Comparison of ENCODE assay signal across 9 cellular contexts in genomic region chr3:192819001-192819569, GRCh38.
DNase-seq lines count a peak whose midpoint lies in the region; ATAC-seq and TF ChIP-seq lines count a peak whose summit lies in the region.
"Had no signal": no experiment of that assay in that cellular context is flagged by ENCODE, and none has a peak within 500 bp of the region (broad histone marks: within the 10 kb centered on the region; RNA-seq: fewer than 3 reads in every experiment).

No MANE protein-coding gene starts in this region.

- H3K4me3 ChIP-seq in coronary artery: no peak overlapping the region
- H3K4me3 ChIP-seq: K562 had no signal

- no peak for TF ChIP-seq CTCF in coronary artery (IDR thresholded peaks at IDR 0.05)

- H3K4me1 Mint-ChIP-seq in immature natural killer cell: no peaks in the 10 kb centered on the region

- DNase-seq in activated T-cell treated with anti-CD3 and anti-CD28 coated beads, Interleukin-2, amount 50 U/mL, for 48 hours: peak; percentile 52 to 59
- DNase-seq in left kidney (ENCODE audit: low read depth, low spot score) (peak; percentile 48), coronary artery (ENCODE audit: low spot score) (no peak), immature natural killer cell (no peak), mesenteric fat pad (ENCODE audit: low spot score) (no peak)

- H3K9me3 Mint-ChIP-seq in immature natural killer cell: no peaks in the 10 kb centered on the region

- H3K4me3 Mint-ChIP-seq in immature natural killer cell: no peak overlapping the region

- no peak overlapping the region for H3K27ac ChIP-seq in coronary artery

- H3K27me3 Mint-ChIP-seq in immature natural killer cell (ENCODE audit: low read depth in 3 of 3): peaks cover 0 to 4% (median 2%) of the 10 kb centered on the region in 3 donors

- ATAC-seq in GM18858 (IDR thresholded peaks at IDR 0.05; ENCODE audit: unreplicated experiment) (peak; percentile 33), HG03280 (IDR thresholded peaks at IDR 0.05; ENCODE audit: unreplicated experiment) (peak; percentile 43), GM21381 (IDR thresholded peaks at IDR 0.05; ENCODE audit: unreplicated experiment) (no peak)
- ATAC-seq: K562 had no signal

- no peaks in the 10 kb centered on the region for H3K36me3 Mint-ChIP-seq in immature natural killer cell

- H3K27ac Mint-ChIP-seq in immature natural killer cell: no peak overlapping the region

Comparison
In these comparisons a context has a peak if more than half of its experiments do, and no peak if none do; other contexts are left out.
1. DNase-seq: peak in activated T-cell treated with anti-CD3 and anti-CD28 coated beads, Interleukin-2, amount 50 U/mL, for 48 hours (2 of 2) and left kidney (single experiment); none in coronary artery (single experiment), immature natural killer cell (0 of 3) and mesenteric fat pad (single experiment).